Comparison of ENCODE assay signal across 8 cellular contexts in genomic region chr17:66304304-66305174, GRCh38. TPM values are rescaled to one million over a fixed set of nuclear protein-coding genes. Genes with fewer than 3 reads are reported as not detected.
A peak's percentile ranks its signal among the peaks of the same experiment; 100 is the strongest.
DNase-seq lines count a peak whose midpoint lies in the region; TF ChIP-seq lines count a peak whose summit lies in the region.

No MANE protein-coding gene starts in this region.

- H3K36me3 ChIP-seq in DOHH2 (ENCODE audit: control insufficient read depth, low read length) (peaks cover 11% of the 10 kb centered on the region; the same call in 1 of the 2 replicates), iPS DF 6.9 (ENCODE audit: control insufficient read depth, insufficient read depth, low read length) (no peaks in the 10 kb centered on the region)

- H3K9me3 ChIP-seq in DOHH2 (ENCODE audit: control insufficient read depth, insufficient read depth, low read length) (no peaks in the 10 kb centered on the region), iPS DF 6.9 (ENCODE audit: control insufficient read depth, insufficient read depth, low read length) (no peaks in the 10 kb centered on the region)

- no peaks in the 10 kb centered on the region for H3K9me2 ChIP-seq in DOHH2 (replicated peaks; ENCODE audit: control insufficient read depth, low read length)

- no peaks in the 10 kb centered on the region for H3K9me3 Mint-ChIP-seq in activated naive CD4-positive, alpha-beta T cell treated with anti-CD3 and anti-CD28 coated beads for 36 hours

- peaks cover 26% of the 10 kb centered on the region for H3K79me2 ChIP-seq in DOHH2 (ENCODE audit: control insufficient read depth, low read length)

- H4K20me1 ChIP-seq in DOHH2 (ENCODE audit: control insufficient read depth, insufficient read depth, low read depth, low read length) = no peaks in the 10 kb centered on the region; the same call in 1 of the 2 replicates

- intact Hi-C loops in activated naive CD4-positive, alpha-beta T cell treated with anti-CD3 and anti-CD28 coated beads for 36 hours (cut with micrococcal nuclease) = loop anchor here (1.0 to 10.0 kb wide), 5 partner anchors 102 to 1330 kb away; no protein-coding TSS in a partner anchor

- no CpG with 5 or more reads among the region's 14 CpGs for WGBS in iPS DF 6.9 (ENCODE audit: insufficient coverage, insufficient read length)

- DNase-seq in NCI-H1092 (lab: John Stamatoyannopoulos, UW) (peak; percentile 27), iPS DF 6.9 (ENCODE audit: low read depth, low spot score) (peak; percentile 58), KG1 (lab: John Stamatoyannopoulos, UW) (no peak), GM19240 (ENCODE audit: insufficient read length, low spot score) (no peak), T1000 (lab: John Stamatoyannopoulos, UW) (no peak)
- peak; percentile 51 for DNase-seq in activated naive CD4-positive, alpha-beta T cell treated with anti-CD3 and anti-CD28 coated beads for 36 hours
- peak; percentile 40 for DNase-seq in stimulated activated CD4-positive, alpha-beta T cell treated with anti-CD3 and anti-CD28 coated beads, Interleukin-1b, Interleukin-23, amount 100 ng/mL, for 48 hours

- H3K4me1 ChIP-seq in DOHH2 (ENCODE audit: control insufficient read depth, low read length) = peaks cover 26% of the 10 kb centered on the region
- H3K4me1 ChIP-seq in iPS DF 6.9 (ENCODE audit: control insufficient read depth, insufficient read depth, low read length) = peaks cover 4% of the 10 kb centered on the region; the same call in 1 of the 2 replicates

- peaks cover 6% of the 10 kb centered on the region for H3K27me3 ChIP-seq in DOHH2 (ENCODE audit: control insufficient read depth, low read length)
- peaks cover 2% of the 10 kb centered on the region; the same call in 1 of the 2 replicates for H3K27me3 ChIP-seq in iPS DF 6.9 (ENCODE audit: control insufficient read depth, insufficient read depth, low read length)

- CTCF ChIA-PET in activated naive CD4-positive, alpha-beta T cell treated with anti-CD3 and anti-CD28 coated beads for 36 hours (lab: Charles Lee) = interaction anchor here (1.1 to 2.0 kb wide), 7 partner anchors 10 to 137 kb away, joined by 3 to 8 read pairs (median 4); no protein-coding TSS in a partner anchor

- peaks cover 37% of the 10 kb centered on the region for H3K36me3 Mint-ChIP-seq in activated naive CD4-positive, alpha-beta T cell treated with anti-CD3 and anti-CD28 coated beads for 36 hours (ENCODE audit: low read depth)

- H3F3A ChIP-seq in DOHH2 (ENCODE audit: control insufficient read depth, insufficient read depth) = no peaks in the 10 kb centered on the region

- H3K4me3 Mint-ChIP-seq in activated naive CD4-positive, alpha-beta T cell treated with anti-CD3 and anti-CD28 coated beads for 36 hours = peak overlapping the region; percentile 100

- H3K27me3 Mint-ChIP-seq in activated naive CD4-positive, alpha-beta T cell treated with anti-CD3 and anti-CD28 coated beads for 36 hours (ENCODE audit: low read depth) = no peaks in the 10 kb centered on the region

- peak overlapping the region; percentile 79 for H3K4me2 ChIP-seq in DOHH2 (ENCODE audit: low read length)

- no peak for TF ChIP-seq CTCF in DOHH2 (IDR thresholded peaks at IDR 0.05; ENCODE audit: low read depth, low read length, poor library complexity, severe bottlenecking)

- no peak overlapping the region for H3K27ac ChIP-seq in DOHH2 (ENCODE audit: low read depth, low read length)
- H3K27ac ChIP-seq in iPS DF 6.9 (ENCODE audit: low read length) = no peak overlapping the region

- peak overlapping the region; percentile 84 for H3K4me3 ChIP-seq in DOHH2 (ENCODE audit: low read length)
- H3K4me3 ChIP-seq in iPS DF 6.9 (ENCODE audit: low read length) = no peak overlapping the region

- peak overlapping the region; percentile 95 for H3K27ac Mint-ChIP-seq in activated naive CD4-positive, alpha-beta T cell treated with anti-CD3 and anti-CD28 coated beads for 36 hours

- peaks cover 49% of the 10 kb centered on the region for H3K4me1 Mint-ChIP-seq in activated naive CD4-positive, alpha-beta T cell treated with anti-CD3 and anti-CD28 coated beads for 36 hours (ENCODE audit: low read depth)

RNA-seq across cellular contexts. Expression of gene PRKCA, which starts 2.1 kb away (rescaled TPM):
- total RNA-seq in activated naive CD4-positive, alpha-beta T cell treated with anti-CD3 and anti-CD28 coated beads for 36 hours = 10 to 100 TPM; 78.4 to 79.7 TPM

Comparison
In these comparisons a context has a peak if more than half of its experiments do, and no peak if none do; other contexts are left out.
1. DNase-seq: peak in NCI-H1092 (single experiment), activated naive CD4-positive, alpha-beta T cell treated with anti-CD3 and anti-CD28 coated beads for 36 hours (single experiment), iPS DF 6.9 (single experiment) and stimulated activated CD4-positive, alpha-beta T cell treated with anti-CD3 and anti-CD28 coated beads, Interleukin-1b, Interleukin-23, amount 100 ng/mL, for 48 hours (single experiment); none in KG1 (single experiment), GM19240 (single experiment) and T1000 (single experiment).